In the genomic region with DNA sequence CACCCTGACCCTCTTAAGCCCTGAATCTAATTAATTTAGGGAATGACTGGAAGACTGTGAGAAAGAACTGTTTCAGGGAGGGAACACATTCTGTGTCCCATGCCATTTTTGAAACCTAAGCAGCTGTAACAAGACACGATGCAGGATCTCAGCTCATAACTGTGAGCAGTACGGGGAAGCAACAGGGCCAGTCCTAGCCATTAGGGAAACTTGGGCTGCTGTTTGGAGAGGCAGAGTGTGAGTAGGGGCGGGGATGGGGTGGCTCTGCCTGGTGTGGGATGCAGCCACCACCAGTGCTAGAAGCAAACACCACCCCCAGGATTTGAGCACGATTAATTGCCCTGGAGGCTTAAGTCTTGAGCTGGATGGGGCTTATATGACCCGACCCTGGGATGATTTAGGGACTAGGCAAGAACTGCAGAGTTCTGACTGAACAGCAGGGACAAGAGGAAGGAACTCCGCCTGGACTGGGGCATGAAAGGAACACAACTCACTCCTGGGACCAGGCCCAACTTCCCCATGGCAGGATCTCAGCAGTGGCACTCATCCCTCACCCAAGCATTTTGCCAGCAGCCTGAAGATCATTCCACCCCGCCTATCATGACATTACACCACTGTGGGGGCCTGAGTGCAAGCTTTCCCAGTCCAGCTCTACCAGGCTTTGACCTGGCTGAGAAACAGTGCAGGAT, we compare ENCODE assay signal across 1 cellular context.
TF ChIP-seq lines count a peak whose summit lies in the region.

No MANE protein-coding gene starts in this region.

TF ChIP-seq in WTC11, 78 proteins besides CTCF, POLR2A, EP300 and RAD21 (continued from another document):
- TF ChIP-seq, protein P1, sequence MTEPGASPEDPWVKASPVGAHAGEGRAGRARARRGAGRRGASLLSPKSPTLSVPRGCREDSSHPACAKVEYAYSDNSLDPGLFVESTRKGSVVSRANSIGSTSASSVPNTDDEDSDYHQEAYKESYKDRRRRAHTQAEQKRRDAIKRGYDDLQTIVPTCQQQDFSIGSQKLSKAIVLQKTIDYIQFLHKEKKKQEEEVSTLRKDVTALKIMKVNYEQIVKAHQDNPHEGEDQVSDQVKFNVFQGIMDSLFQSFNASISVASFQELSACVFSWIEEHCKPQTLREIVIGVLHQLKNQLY (CRISPR knock-in tag; IDR thresholded peaks at IDR 0.05) = no peak
- TF ChIP-seq ZNF138 (CRISPR knock-in tag; conservative IDR thresholded peaks at IDR 0.05) (no peak), ZNF671 (CRISPR knock-in tag; IDR thresholded peaks at IDR 0.05) (no peak)
